Comparison of ENCODE assay signal across 16 cellular contexts in genomic region chr12:125882141-125882540, GRCh38.
A peak's percentile ranks its signal among the peaks of the same experiment; 100 is the strongest.
DNase-seq lines count a peak whose midpoint lies in the region; ATAC-seq and TF ChIP-seq lines count a peak whose summit lies in the region.
"Had no signal": no experiment of that assay in that cellular context is flagged by ENCODE, and none has a peak within 500 bp of the region (broad histone marks: within the 10 kb centered on the region; RNA-seq: fewer than 3 reads in every experiment).

No MANE protein-coding gene starts in this region.

- H3K36me3 ChIP-seq in neural cell (ENCODE audit: insufficient read depth, low read length) (no peaks in the 10 kb centered on the region), HAP-1 (replicated peaks) (no peaks in the 10 kb centered on the region)
- H3K36me3 ChIP-seq: BE2C had no signal

- H3K9me3 Mint-ChIP-seq in activated naive CD4-positive, alpha-beta T cell treated with anti-CD3 and anti-CD28 coated beads, Interleukin-2, amount 10 ng/mL, durations not matched to agents 7 days and 5 days: peaks cover 6% of the 10 kb centered on the region

- H3K79me2 ChIP-seq in neural cell (replicated peaks; ENCODE audit: insufficient read depth, low read length): no peaks in the 10 kb centered on the region

- H3K27ac Mint-ChIP-seq in activated naive CD4-positive, alpha-beta T cell treated with anti-CD3 and anti-CD28 coated beads, Interleukin-2, amount 10 ng/mL, durations not matched to agents 7 days and 5 days: no peak overlapping the region
- H3K27ac Mint-ChIP-seq: CD4-positive, alpha-beta memory T cell had no signal

- no peaks in the 10 kb centered on the region for H3K4me1 ChIP-seq in HAP-1
- H3K4me1 ChIP-seq: BE2C had no signal

- H2AFZ ChIP-seq in neural cell (ENCODE audit: low read depth, low read length): no peak overlapping the region

- H3K9ac ChIP-seq in neural cell (ENCODE audit: low read length): peak overlapping the region; percentile 40

- no peak overlapping the region for H3K4me3 Mint-ChIP-seq in activated naive CD4-positive, alpha-beta T cell treated with anti-CD3 and anti-CD28 coated beads, Interleukin-2, amount 10 ng/mL, durations not matched to agents 7 days and 5 days
- H3K4me3 Mint-ChIP-seq: CD4-positive, alpha-beta memory T cell had no signal

- H3K4me2 ChIP-seq in neural cell (ENCODE audit: low read length): peak overlapping the region; percentile 36

- peak; percentile 55 for TF ChIP-seq EP300 in neural cell (conservative IDR thresholded peaks at IDR 0.05; ENCODE audit: poor library complexity, severe bottlenecking)

- H3K27me3 ChIP-seq in neural cell (ENCODE audit: insufficient read depth, low read depth, low read length) (no peaks in the 10 kb centered on the region), HAP-1 (ENCODE audit: low read depth) (no peaks in the 10 kb centered on the region)
- H3K27me3 ChIP-seq: BE2C had no signal

- H3K27me3 Mint-ChIP-seq in activated naive CD4-positive, alpha-beta T cell treated with anti-CD3 and anti-CD28 coated beads, Interleukin-2, amount 10 ng/mL, durations not matched to agents 7 days and 5 days: no peaks in the 10 kb centered on the region
- H3K27me3 Mint-ChIP-seq: CD4-positive, alpha-beta memory T cell had no signal

- H3K9me3 ChIP-seq in neural cell (ENCODE audit: low read length) (no peaks in the 10 kb centered on the region), HAP-1 (no peaks in the 10 kb centered on the region)
- H3K9me3 ChIP-seq: BE2C had no signal

- H3K36me3 Mint-ChIP-seq in activated naive CD4-positive, alpha-beta T cell treated with anti-CD3 and anti-CD28 coated beads, Interleukin-2, amount 10 ng/mL, durations not matched to agents 7 days and 5 days: no peaks in the 10 kb centered on the region
- H3K36me3 Mint-ChIP-seq: CD4-positive, alpha-beta memory T cell had no signal

- H3K4me1 Mint-ChIP-seq in activated naive CD4-positive, alpha-beta T cell treated with anti-CD3 and anti-CD28 coated beads, Interleukin-2, amount 10 ng/mL, durations not matched to agents 7 days and 5 days: no peaks in the 10 kb centered on the region
- H3K4me1 Mint-ChIP-seq: CD4-positive, alpha-beta memory T cell had no signal

- CTCF ChIA-PET in activated naive CD4-positive, alpha-beta T cell treated with anti-CD3 and anti-CD28 coated beads, Interleukin-2, amount 10 ng/mL, durations not matched to agents 7 days and 5 days (lab: Charles Lee): no interaction called here

- ATAC-seq in left ventricle myocardium superior: peak; percentile 57
- ATAC-seq in omental fat pad (ENCODE audit: low FRiP score): no peak
- ATAC-seq in HG03521 (IDR thresholded peaks at IDR 0.05; ENCODE audit: unreplicated experiment): no peak
- ATAC-seq: HCT116 had no signal

- DNase-seq in LHCN-M2 (ENCODE audit: low read depth) (peak; percentile 46), left ventricle myocardium superior (no peak), HAP-1 (ENCODE audit: low spot score in 2 of 2) (no peak), omental fat pad (ENCODE audit: low spot score) (no peak)
- DNase-seq in activated naive CD4-positive, alpha-beta T cell treated with anti-CD3 and anti-CD28 coated beads, Interleukin-2, amount 10 ng/mL, durations not matched to agents 7 days and 5 days: no peak
- DNase-seq: BE2C; CD4-positive, alpha-beta memory T cell; DMS79; NCI-H1694; NCI-H446; NCI-H774; SIG-M5 had no signal

- H3K9me2 ChIP-seq in neural cell (ENCODE audit: insufficient read depth, low read length): no peaks in the 10 kb centered on the region

- H3K27ac ChIP-seq in angular gyrus (ENCODE audit: low read depth, low read length) (peak overlapping the region; percentile 24), neural cell (ENCODE audit: low read length) (peak overlapping the region; percentile 63)

- TF ChIP-seq CTCF in neural cell (IDR thresholded peaks at IDR 0.05; ENCODE audit: poor library complexity, severe bottlenecking) (no peak), omental fat pad (IDR thresholded peaks at IDR 0.05) (no peak)

- no peaks in the 10 kb centered on the region for H4K20me1 ChIP-seq in neural cell (ENCODE audit: insufficient read depth)

- intact Hi-C loops in left ventricle myocardium superior (cut with micrococcal nuclease): no loop called here

- no peaks in the 10 kb centered on the region for H3F3A ChIP-seq in neural cell (ENCODE audit: insufficient read depth, low read length, poor library complexity, severe bottlenecking)

- in situ Hi-C loops in HAP-1 (cut with MboI; ENCODE audit: low sequenced_read_pairs): no loop called here

- peak; percentile 40 for TF ChIP-seq RAD21 in neural cell (conservative IDR thresholded peaks at IDR 0.05)

- H3K4me3 ChIP-seq in neural cell (ENCODE audit: low read length): no peak overlapping the region
- H3K4me3 ChIP-seq in HAP-1: no peak overlapping the region

TF ChIP-seq in neural cell, 6 proteins besides CTCF, POLR2A, EP300 and RAD21:
- TF ChIP-seq TAF1 (IDR thresholded peaks at IDR 0.05; ENCODE audit: low read depth) (no peak), REST (IDR thresholded peaks at IDR 0.05; ENCODE audit: borderline replicate concordance) (peak; percentile 40), POLR2AphosphoS5 (IDR thresholded peaks at IDR 0.05) (peak; percentile 52)
